Comparison of ENCODE assay signal across 15 cellular contexts in genomic region chr9:99108131-99108530, GRCh38. TPM values are rescaled to one million over a fixed set of nuclear protein-coding genes. Genes with fewer than 3 reads are reported as not detected.
DNase-seq lines count a peak whose midpoint lies in the region; ATAC-seq and TF ChIP-seq lines count a peak whose summit lies in the region.
"Had no signal": no experiment of that assay in that cellular context is flagged by ENCODE, and none has a peak within 500 bp of the region (broad histone marks: within the 10 kb centered on the region; RNA-seq: fewer than 3 reads in every experiment).

No MANE protein-coding gene starts in this region.

- no peak overlapping the region for H2AFZ ChIP-seq in DND-41 (ENCODE audit: low read depth, low read length)

- TF ChIP-seq CTCF in DND-41 (IDR thresholded peaks at IDR 0.05; ENCODE audit: borderline replicate concordance, extremely low read depth, low read length, poor library complexity, severe bottlenecking), result no peak
- no peak for TF ChIP-seq CTCF in activated CD8-positive, alpha-beta T cell treated with anti-CD3 and anti-CD28 coated beads for 36 hours (IDR thresholded peaks at IDR 0.05)

- no peaks in the 10 kb centered on the region for H3K27me3 Mint-ChIP-seq in activated CD8-positive, alpha-beta T cell treated with anti-CD3 and anti-CD28 coated beads for 36 hours

- H3K9ac ChIP-seq in DND-41 (ENCODE audit: low read depth, low read length), result no peak overlapping the region
- H3K9ac ChIP-seq: BLaER1 had no signal

- H3K79me2 ChIP-seq in DND-41 (ENCODE audit: insufficient read depth, low read length), result peaks cover 64% of the 10 kb centered on the region

- ATAC-seq in DND-41 (ENCODE audit: insufficient read depth, low read depth), result no peak
- ATAC-seq in activated CD8-positive, alpha-beta T cell treated with anti-CD3 and anti-CD28 coated beads for 36 hours, result no peak
- ATAC-seq in left colon, result no peak
- no peak for ATAC-seq in HG03175 (IDR thresholded peaks at IDR 0.05; ENCODE audit: unreplicated experiment)
- ATAC-seq: body of pancreas had no signal

- 0 out of 2 replicates have a peak overlapping the region, but pooled peaks have one; percentile 85 for H3K4me2 ChIP-seq in DND-41 (ENCODE audit: insufficient read depth, low read length)
- H3K4me2 ChIP-seq: BLaER1 had no signal

- H3K9me3 Mint-ChIP-seq in activated CD8-positive, alpha-beta T cell treated with anti-CD3 and anti-CD28 coated beads for 36 hours, result no peaks in the 10 kb centered on the region

- no peaks in the 10 kb centered on the region for H3K27me3 ChIP-seq in DND-41 (ENCODE audit: insufficient read depth, low read length, poor library complexity)
- no peaks in the 10 kb centered on the region for H3K27me3 ChIP-seq in muscle layer of duodenum (ENCODE audit: low read depth, low read length)
- H3K27me3 ChIP-seq: body of pancreas had no signal

- POLR2A ChIA-PET in activated CD8-positive, alpha-beta T cell treated with anti-CD3 and anti-CD28 coated beads for 36 hours (lab: Charles Lee), result no interaction called here

- H3K36me3 Mint-ChIP-seq in activated CD8-positive, alpha-beta T cell treated with anti-CD3 and anti-CD28 coated beads for 36 hours (ENCODE audit: low read depth), result peaks cover 29% of the 10 kb centered on the region

- peak; percentile 32 to 36 for DNase-seq in AML-193 (lab: John Stamatoyannopoulos, UW)
- no peak for DNase-seq in DND-41
- DNase-seq in activated CD8-positive, alpha-beta T cell treated with anti-CD3 and anti-CD28 coated beads for 36 hours, result no peak
- no peak for DNase-seq in stimulated activated naive CD4-positive, alpha-beta T cell treated with Interleukin-2 at 50 U/mL for 16 hours (lab: John Stamatoyannopoulos, UW)
- DNase-seq in hypothalamus (lab: John Stamatoyannopoulos, UW), result no peak
- no peak for DNase-seq in left colon
- DNase-seq: activated CD4-positive, CD25-positive, alpha-beta regulatory T cell treated with anti-CD3 and anti-CD28 coated beads, Interleukin-2, amount 50 U/mL, for 72 hours; body of pancreas; effector CD4-positive, alpha-beta T cell; NCI-H1105; stimulated activated CD4-positive, alpha-beta T cell treated with anti-CD3 and anti-CD28 coated beads, Interleukin-2, amount 100 ng/mL, for 24 hours; stimulated activated CD8-positive, alpha-beta memory T cell treated with anti-CD3 and anti-CD28 coated beads, Interleukin-4, amount 100 ng/mL, for 48 hours had no signal

- H3K9me3 ChIP-seq in DND-41 (ENCODE audit: insufficient read depth, low read length, severe bottlenecking) (no peaks in the 10 kb centered on the region), muscle layer of duodenum (ENCODE audit: control insufficient read depth in 1 of 2, low read length in 2 of 2) (no peaks in the 10 kb centered on the region)
- H3K9me3 ChIP-seq: BLaER1, body of pancreas had no signal

- H3K4me3 ChIP-seq in DND-41 (ENCODE audit: low read depth in 1 of 2, low read length in 2 of 2) (no peak overlapping the region), muscle layer of duodenum (ENCODE audit: low read depth in 1 of 2, low read length in 2 of 2) (no peak overlapping the region)
- H3K4me3 ChIP-seq: BLaER1, body of pancreas had no signal

- peaks cover 21% of the 10 kb centered on the region; the same call in 1 of the 2 replicates for H4K20me1 ChIP-seq in DND-41 (ENCODE audit: insufficient read depth, low read length)

- intact Hi-C loops in activated CD8-positive, alpha-beta T cell treated with anti-CD3 and anti-CD28 coated beads for 36 hours (cut with micrococcal nuclease), result no loop called here
- intact Hi-C loops in left colon (cut with DNase I, micrococcal nuclease), result no loop called here

- H3K4me1 ChIP-seq in DND-41 (ENCODE audit: insufficient read depth, low read length), result peaks cover 84% of the 10 kb centered on the region
- H3K4me1 ChIP-seq in muscle layer of duodenum (ENCODE audit: control insufficient read depth in 1 of 2, insufficient read depth in 2 of 2, low read length in 2 of 2), result peaks cover 27 to 66% of the 10 kb centered on the region in 2 donors

- H3K4me1 Mint-ChIP-seq in activated CD8-positive, alpha-beta T cell treated with anti-CD3 and anti-CD28 coated beads for 36 hours (ENCODE audit: low read depth), result peaks cover 78% of the 10 kb centered on the region

- CTCF ChIA-PET in activated CD8-positive, alpha-beta T cell treated with anti-CD3 and anti-CD28 coated beads for 36 hours (lab: Charles Lee), result no interaction called here

- H3K4me3 Mint-ChIP-seq in activated CD8-positive, alpha-beta T cell treated with anti-CD3 and anti-CD28 coated beads for 36 hours, result no peak overlapping the region

- H3K36me3 ChIP-seq in DND-41 (ENCODE audit: insufficient read depth, low read length) (no peaks in the 10 kb centered on the region), muscle layer of duodenum (ENCODE audit: control insufficient read depth in 1 of 2, insufficient read depth in 2 of 2, low read length in 2 of 2) (no peaks in the 10 kb centered on the region)
- H3K36me3 ChIP-seq: BLaER1 had no signal

- peak overlapping the region; percentile 66 for H3K27ac Mint-ChIP-seq in activated CD8-positive, alpha-beta T cell treated with anti-CD3 and anti-CD28 coated beads for 36 hours

- H3K27ac ChIP-seq in DND-41 (ENCODE audit: low read length) (no peak overlapping the region), muscle layer of duodenum (ENCODE audit: low read length) (peak overlapping the region; percentile 34)
- H3K27ac ChIP-seq: BLaER1, body of pancreas had no signal

RNA-seq across cellular contexts. Expression of gene TGFBR1, which starts 3.2 kb away (rescaled TPM):
- total RNA-seq in activated CD8-positive, alpha-beta T cell treated with anti-CD3 and anti-CD28 coated beads for 36 hours, result 10 to 100 TPM; 34.3 to 36.5 TPM
- total RNA-seq in left colon, result 10 to 100 TPM; 25.3 to 36.9 TPM

Comparison
In these comparisons a context has a peak if more than half of its experiments do, and no peak if none do; other contexts are left out.
1. DNase-seq: peak in AML-193 (2 of 2); none in DND-41 (single experiment), activated CD8-positive, alpha-beta T cell treated with anti-CD3 and anti-CD28 coated beads for 36 hours (single experiment), stimulated activated naive CD4-positive, alpha-beta T cell treated with Interleukin-2 at 50 U/mL for 16 hours (single experiment), hypothalamus (0 of 51) and left colon (0 of 2).